ENCODE assay signal across 10 cellular contexts in genomic region chr19:55304279-55304978, GRCh38. TPM values are rescaled to one million over a fixed set of nuclear protein-coding genes. Genes with fewer than 3 reads are reported as not detected.
A peak's percentile ranks its signal among the peaks of the same experiment; 100 is the strongest.
DNase-seq lines count a peak whose midpoint lies in the region; ATAC-seq and TF ChIP-seq lines count a peak whose summit lies in the region.
"Had no signal": no experiment of that assay in that cellular context is flagged by ENCODE, and none has a peak within 500 bp of the region (broad histone marks: within the 10 kb centered on the region; RNA-seq: fewer than 3 reads in every experiment).

No MANE protein-coding gene starts in this region.

- no peak overlapping the region for H2BK5ac ChIP-seq in mesenchymal stem cell (ENCODE audit: low read depth, low read length, poor library complexity, severe bottlenecking)

- H2AK5ac ChIP-seq in mesenchymal stem cell (ENCODE audit: low read length, severe bottlenecking) = no peak overlapping the region

- TF ChIP-seq CTCF in right lobe of liver (IDR thresholded peaks at IDR 0.05) = no peak

- DNase-seq in NCI-H187 (lab: John Stamatoyannopoulos, UW) (peak; percentile 13 to 47), NCI-H187 treated with DMSO at 0.1 percent for 48 hours (lab: John Stamatoyannopoulos, UW) (no peak), right lobe of liver (peak in 1 of 3 donors; percentile 45), mesenchymal stem cell (no peak)
- peak; percentile 10 for DNase-seq in T-helper 2 cell treated with Interferon-gamma antibody and Interleukin-4, amounts not matched to agents 5 μg/mL and 100 μg/mL, for 36 hours (ENCODE audit: low spot score)
- DNase-seq: occipital lobe had no signal

- no peak overlapping the region for H3K23ac ChIP-seq in mesenchymal stem cell (ENCODE audit: low read length in 2 of 2)

- no peak for TF ChIP-seq POLR2A in right lobe of liver (IDR thresholded peaks at IDR 0.05)

- no peaks in the 10 kb centered on the region for H3K9me3 ChIP-seq in right lobe of liver
- no peaks in the 10 kb centered on the region for H3K9me3 ChIP-seq in mesenchymal stem cell (ENCODE audit: control insufficient read depth, low read length)

- no peak overlapping the region for H2AFZ ChIP-seq in mesenchymal stem cell (ENCODE audit: low read depth, low read length)

- H3K4me3 Mint-ChIP-seq in T-helper 2 cell treated with Interferon-gamma antibody and Interleukin-4, amounts not matched to agents 5 μg/mL and 100 μg/mL, for 36 hours = no peak overlapping the region

- H3K9me3 Mint-ChIP-seq in T-helper 2 cell treated with Interferon-gamma antibody and Interleukin-4, amounts not matched to agents 5 μg/mL and 100 μg/mL, for 36 hours = no peaks in the 10 kb centered on the region

- no peaks in the 10 kb centered on the region for H3K36me3 ChIP-seq in right lobe of liver
- peaks cover 42 to 63% of the 10 kb centered on the region in 2 experiments for H3K36me3 ChIP-seq in mesenchymal stem cell (ENCODE audit: control insufficient read depth in 1 of 2, insufficient read depth in 2 of 2, low read depth in 1 of 2, low read length in 2 of 2)

- peaks cover 3% of the 10 kb centered on the region for H3K27me3 Mint-ChIP-seq in T-helper 2 cell treated with Interferon-gamma antibody and Interleukin-4, amounts not matched to agents 5 μg/mL and 100 μg/mL, for 36 hours (ENCODE audit: low read depth)

- no peak overlapping the region for H3K9ac ChIP-seq in mesenchymal stem cell (ENCODE audit: low read length)

- H3K4ac ChIP-seq in mesenchymal stem cell (ENCODE audit: low read depth in 1 of 2, low read length in 2 of 2) = no peak overlapping the region

- intact Hi-C loops in right lobe of liver (cut with DNase I) = loop anchor here in 1 of 2 donors (10.0 kb wide), 1 partner anchor 100 kb away; the partner anchor contains the start of gene UBE2S

- H2BK15ac ChIP-seq in mesenchymal stem cell (ENCODE audit: low read depth, poor library complexity, severe bottlenecking) = no peak overlapping the region

- no peak overlapping the region for H4K91ac ChIP-seq in mesenchymal stem cell (ENCODE audit: low read length)

- no peak overlapping the region for H3K4me2 ChIP-seq in mesenchymal stem cell (ENCODE audit: low read length, poor library complexity, severe bottlenecking)

- no peaks in the 10 kb centered on the region for H3K79me1 ChIP-seq in mesenchymal stem cell (replicated peaks; ENCODE audit: low read length, poor library complexity, severe bottlenecking)

- no peak overlapping the region for H2BK120ac ChIP-seq in mesenchymal stem cell (ENCODE audit: low read depth, low read length)

- no peak overlapping the region for H4K8ac ChIP-seq in mesenchymal stem cell (ENCODE audit: low read length)

- no peaks in the 10 kb centered on the region for H3K4me1 ChIP-seq in right lobe of liver
- H3K4me1 ChIP-seq in mesenchymal stem cell (ENCODE audit: control insufficient read depth, insufficient read depth, low read depth, low read length) = peaks cover 11% of the 10 kb centered on the region

- H3K4me1 Mint-ChIP-seq in T-helper 2 cell treated with Interferon-gamma antibody and Interleukin-4, amounts not matched to agents 5 μg/mL and 100 μg/mL, for 36 hours (ENCODE audit: low read depth) = peaks cover 9% of the 10 kb centered on the region

- H3K27ac Mint-ChIP-seq in T-helper 2 cell treated with Interferon-gamma antibody and Interleukin-4, amounts not matched to agents 5 μg/mL and 100 μg/mL, for 36 hours = no peak overlapping the region

- no peak overlapping the region for H3K18ac ChIP-seq in mesenchymal stem cell (ENCODE audit: low read depth in 1 of 2, low read length in 2 of 2)

- H3K4me3 ChIP-seq in right lobe of liver (no peak overlapping the region), mesenchymal stem cell (ENCODE audit: insufficient read depth in 1 of 2, low read depth in 1 of 2, low read length in 2 of 2) (no peak overlapping the region)

- ATAC-seq in HG02885 (IDR thresholded peaks at IDR 0.05; ENCODE audit: poor library complexity, unreplicated experiment) = peak; percentile 50
- peak; percentile 49 to 61 (median 54) for ATAC-seq in right lobe of liver
- ATAC-seq in HG03442 (IDR thresholded peaks at IDR 0.05; ENCODE audit: unreplicated experiment) = no peak
- ATAC-seq in GM21723 (IDR thresholded peaks at IDR 0.05; ENCODE audit: unreplicated experiment) = no peak

- WGBS in right lobe of liver (ENCODE audit: insufficient coverage, low coverage, low lambda C conversion rate, missing lambda C conversion rate) = 92% methylated on average over 8 of the region's 39 CpGs
- WGBS in mesenchymal stem cell = 95% methylated on average over 39 of the region's 39 CpGs

- no peak overlapping the region for H2BK12ac ChIP-seq in mesenchymal stem cell (ENCODE audit: low read length in 2 of 2)

- H3K27me3 ChIP-seq in right lobe of liver (no peaks in the 10 kb centered on the region), mesenchymal stem cell (ENCODE audit: control insufficient read depth in 1 of 2, insufficient read depth in 1 of 2, low read length in 2 of 2) (no peaks in the 10 kb centered on the region)

- no peaks in the 10 kb centered on the region for H3K36me3 Mint-ChIP-seq in T-helper 2 cell treated with Interferon-gamma antibody and Interleukin-4, amounts not matched to agents 5 μg/mL and 100 μg/mL, for 36 hours (ENCODE audit: low read depth)

- H3K27ac ChIP-seq in right lobe of liver (no peak overlapping the region), mesenchymal stem cell (ENCODE audit: low read length, poor library complexity, severe bottlenecking) (no peak overlapping the region)

- no peak overlapping the region for H3K14ac ChIP-seq in mesenchymal stem cell (ENCODE audit: low read length in 2 of 2)

RNA-seq across cellular contexts. Expression of gene BRSK1, which starts 20.6 kb away (rescaled TPM):
- total RNA-seq in right lobe of liver = under 1 TPM in 3 of 6 experiments, not detected in 3; 0.20 to 0.29 (median 0.24) TPM
- polyA plus RNA-seq in mesenchymal stem cell (2013, experiment 1 of 2) = 7.4 TPM
- polyA plus RNA-seq in mesenchymal stem cell (2013, experiment 2 of 2) = 6.1 TPM

RNA-seq across cellular contexts. Expression of gene TMEM150B, which starts 20.7 kb away (rescaled TPM):
- 1 to 10 TPM; 1.1 to 5.6 (median 2.2) TPM for total RNA-seq in right lobe of liver
- polyA plus RNA-seq in mesenchymal stem cell (2013, experiment 1 of 2) = not detected
- not detected for polyA plus RNA-seq in mesenchymal stem cell (2013, experiment 2 of 2)
- total RNA-seq: endothelial cell of umbilical vein had no signal
- polyA plus RNA-seq: endothelial cell of umbilical vein had no signal

RNA-seq across cellular contexts. Expression of gene HSPBP1, which starts 24.5 kb away (rescaled TPM):
- total RNA-seq in right lobe of liver = 10 to 100 TPM; 11.3 to 28.3 (median 15.6) TPM
- polyA plus RNA-seq in mesenchymal stem cell (2013, experiment 1 of 2) = 21.2 TPM
- 20.6 TPM for polyA plus RNA-seq in mesenchymal stem cell (2013, experiment 2 of 2)

RNA-seq across cellular contexts. Expression of gene KMT5C, which starts 35.2 kb away (rescaled TPM):
- 1 to 10 TPM; 2.3 to 5.3 (median 3.7) TPM for total RNA-seq in right lobe of liver
- polyA plus RNA-seq in mesenchymal stem cell (2013, experiment 1 of 2) = 6.3 TPM
- polyA plus RNA-seq in mesenchymal stem cell (2013, experiment 2 of 2) = 6.1 TPM

RNA-seq across cellular contexts. Expression of gene PPP6R1, which starts 45.6 kb away (rescaled TPM):
- total RNA-seq in right lobe of liver = 10 to 100 TPM; 26.4 to 39.6 (median 30.2) TPM
- polyA plus RNA-seq in mesenchymal stem cell (2013, experiment 1 of 2) = 37.2 TPM
- polyA plus RNA-seq in mesenchymal stem cell (2013, experiment 2 of 2) = 37.7 TPM

Comparison
In these comparisons a context has a peak if more than half of its experiments do, and no peak if none do; other contexts are left out.
1. DNase-seq: peak in NCI-H187 (2 of 2) and T-helper 2 cell treated with Interferon-gamma antibody and Interleukin-4, amounts not matched to agents 5 μg/mL and 100 μg/mL, for 36 hours (single experiment); none in NCI-H187 treated with DMSO at 0.1 percent for 48 hours (single experiment) and mesenchymal stem cell (single experiment).
2. ATAC-seq: peak in HG02885 (single experiment) and right lobe of liver (4 of 4); none in HG03442 (single experiment) and GM21723 (single experiment).